ENCODE assay signal across 11 cellular contexts in the genomic region with DNA sequence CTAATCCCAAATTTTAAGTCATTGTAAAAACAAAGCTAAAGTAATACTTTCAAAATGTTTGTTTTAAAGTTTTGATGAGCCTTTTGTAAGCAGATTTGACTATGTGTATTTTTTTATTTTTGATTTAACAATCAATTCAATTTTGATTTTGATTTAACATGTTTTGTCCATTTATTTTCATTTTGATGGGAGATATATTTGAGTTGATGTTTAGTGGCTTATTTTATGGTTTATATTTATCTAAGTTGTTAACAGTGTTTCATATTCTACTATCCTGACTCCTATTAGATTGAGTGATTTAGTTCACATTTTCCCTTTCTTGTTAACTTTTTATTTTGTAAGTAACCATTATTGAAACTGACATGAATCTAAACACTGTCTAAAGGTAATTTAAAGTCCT.
"Had no signal": no experiment of that assay in that cellular context is flagged by ENCODE, and none has a peak within 500 bp of the region (broad histone marks: within the 10 kb centered on the region; RNA-seq: fewer than 3 reads in every experiment).

No MANE protein-coding gene starts in this region.

- H3K27ac ChIP-seq: GM23248 had no signal

- ATAC-seq: GM23338, HCT116 had no signal

- H3K36me3 ChIP-seq: HAP-1 had no signal

- H3K4me3 ChIP-seq: GM23248, GM23338, HAP-1 had no signal

- H3K4me1 ChIP-seq: HAP-1 had no signal

- FAIRE-seq: H1, H54 had no signal

- DNase-seq: GM23248, GOT3, H7, H9, HCEC 1CT, HFFc6 had no signal

- H3K9me3 ChIP-seq: HAP-1 had no signal
